In genomic region chr16:2487903-2488531, GRCh38 we compare ENCODE assay signal across 14 cellular contexts. TPM values are rescaled to one million over a fixed set of nuclear protein-coding genes. Genes with fewer than 3 reads are reported as not detected.
DNase-seq lines count a peak whose midpoint lies in the region; ATAC-seq, FAIRE-seq and TF ChIP-seq lines count a peak whose summit lies in the region.
"Had no signal": no experiment of that assay in that cellular context is flagged by ENCODE, and none has a peak within 500 bp of the region (broad histone marks: within the 10 kb centered on the region; RNA-seq: fewer than 3 reads in every experiment).

No MANE protein-coding gene starts in this region.

- no peaks in the 10 kb centered on the region for H3K27me3 ChIP-seq in GM12878 (replicated peaks in 1 of 2; ENCODE audit: control insufficient read depth in 2 of 2, insufficient read depth in 2 of 2, low read length in 1 of 2)

- no peak overlapping the region for H2AFZ ChIP-seq in GM12878 (ENCODE audit: control insufficient read depth, low read depth, low read length)

- no peak for TF ChIP-seq RAD21 in GM12878 (IDR thresholded peaks at IDR 0.05; ENCODE audit: insufficient read depth, low read depth, low read length)

- 90% methylated on average over 15 of the region's 15 CpGs for WGBS in GM12878 (ENCODE audit: insufficient coverage, insufficient replicate concordance, low lambda C conversion rate, missing lambda C conversion rate)

- in situ Hi-C loops in GM12878 (cut with MboI) = no loop called here

- H3K36me3 ChIP-seq in GM12878 (ENCODE audit: control insufficient read depth in 2 of 2, insufficient read depth in 2 of 2, low read length in 1 of 2) = no peaks in the 10 kb centered on the region; a peak in 1 of 4 replicates

- no peak for TF ChIP-seq CTCF in GM12878 (IDR thresholded peaks at IDR 0.05 in 2 of 3, conservative IDR thresholded peaks at IDR 0.05 in 1 of 3; ENCODE audit: control insufficient read depth in 2 of 3, extremely low read depth in 1 of 3, insufficient read depth in 1 of 3, low read depth in 3 of 3, low read length in 3 of 3)

- no peak for TF ChIP-seq POLR2A in GM12878 (IDR thresholded peaks at IDR 0.05; ENCODE audit: low read depth, low read length)

- H3K9me3 ChIP-seq in GM12878 (replicated peaks; ENCODE audit: control insufficient read depth, insufficient read depth, low read length) = no peaks in the 10 kb centered on the region

- H3K27me3 Mint-ChIP-seq in natural killer cell treated with Interleukin-12 subunit alpha and Interleukin-12 subunit beta and Interleukin-15 and Interleukin-18, amount 100 ng/mL, for 72 hours = no peaks in the 10 kb centered on the region

- RAD21 ChIA-PET in GM12878 (lab: Charles Lee; ENCODE audit: unreplicated experiment) = interaction anchor here (0.9 to 3.8 kb wide), 4 partner anchors 10 to 58 kb away, joined by 4 to 21 read pairs (median 11); partner anchors contain the start of genes CCNF, NTN3 and TEDC2

- peaks cover 16% of the 10 kb centered on the region for H3K4me1 ChIP-seq in GM12878 (ENCODE audit: control insufficient read depth, insufficient read depth, low read length)

- CTCF ChIA-PET in GM12878 (lab: Yijun Ruan, JAX) = interaction anchor here (0.7 to 4.1 kb wide), 8 partner anchors 11 to 293 kb away, joined by 3 to 39 read pairs (median 4); partner anchors contain the start of genes ABCA3, CCNF and TBC1D24

- H3K4me2 ChIP-seq in GM12878 (ENCODE audit: control insufficient read depth, insufficient read depth) = no peak overlapping the region

- ATAC-seq in GM12878 (no peak), HG02981 (IDR thresholded peaks at IDR 0.05; ENCODE audit: unreplicated experiment) (no peak)
- peak in 1 of 2 donors; percentile 44 for ATAC-seq in natural killer cell treated with Interleukin-12 subunit alpha and Interleukin-12 subunit beta and Interleukin-15 and Interleukin-18, amount 100 ng/mL, for 72 hours

- FAIRE-seq in GM12878 (lab: Jason Lieb, UNC) = no peak
- FAIRE-seq: endothelial cell of umbilical vein had no signal

- H3K27ac Mint-ChIP-seq in natural killer cell treated with Interleukin-12 subunit alpha and Interleukin-12 subunit beta and Interleukin-15 and Interleukin-18, amount 100 ng/mL, for 72 hours = no peak overlapping the region

- H3K4me3 ChIP-seq in GM12878 = no peak overlapping the region

- TF ChIP-seq EP300 in GM12878 (IDR thresholded peaks at IDR 0.05; ENCODE audit: borderline replicate concordance in 1 of 2, control insufficient read depth in 1 of 2, low read depth in 2 of 2, low read length in 2 of 2) = no peak

- no peak overlapping the region for H3K27ac ChIP-seq in GM12878 (ENCODE audit: control insufficient read depth, insufficient read depth)

- no peak overlapping the region for H3K9ac ChIP-seq in GM12878 (ENCODE audit: control insufficient read depth, insufficient read depth, low read length)

- DNase-seq in CD1c-positive myeloid dendritic cell (ENCODE audit: extremely low spot score) (peak; percentile 78), MV-4-11 (lab: John Stamatoyannopoulos, UW) (peak; percentile 82), GM12878 (ENCODE audit: low read depth, low spot score) (no peak), NCI-H1048 (lab: John Stamatoyannopoulos, UW) (no peak), HuH-7.5 (ENCODE audit: low spot score) (no peak)
- DNase-seq in natural killer cell treated with Interleukin-12 subunit alpha and Interleukin-12 subunit beta and Interleukin-15 and Interleukin-18, amount 100 ng/mL, for 72 hours (ENCODE audit: low spot score) = no peak
- DNase-seq in effector CD8-positive, alpha-beta T cell (lab: John Stamatoyannopoulos, UW) = no peak
- DNase-seq: amniotic stem cell, Calu3, Kasumi-1, NCI-H146 had no signal

- no TSS peak for BruUV-seq in GM12878 (replicated peaks; lab: Mats Ljungman, UMichigan)

- H3K36me3 Mint-ChIP-seq in natural killer cell treated with Interleukin-12 subunit alpha and Interleukin-12 subunit beta and Interleukin-15 and Interleukin-18, amount 100 ng/mL, for 72 hours = no peaks in the 10 kb centered on the region

- intact Hi-C loops in GM12878 (cut with micrococcal nuclease; ENCODE audit: unreplicated experiment) = loop anchor here (5.0 kb wide), 1 partner anchor 146 kb away; the partner anchor contains the start of gene ABCA3

- no peaks in the 10 kb centered on the region for H4K20me1 ChIP-seq in GM12878 (ENCODE audit: control insufficient read depth, insufficient read depth)

- POLR2A ChIA-PET in GM12878 (lab: Charles Lee) = interaction anchor here (0.6 to 3.4 kb wide), 7 partner anchors 9 to 328 kb away, joined by 3 to 10 read pairs (median 5); partner anchors contain the start of gene CCNF

- SMC1A ChIA-PET in GM12878 (lab: Charles Lee; ENCODE audit: uncharacterized antibody, unreplicated experiment) = interaction anchor here (0.5 to 1.5 kb wide), 6 partner anchors 9 to 191 kb away, joined by 3 to 4 read pairs (median 3); no protein-coding TSS in a partner anchor

- peak overlapping the region; percentile 74 for H3K4me3 Mint-ChIP-seq in natural killer cell treated with Interleukin-12 subunit alpha and Interleukin-12 subunit beta and Interleukin-15 and Interleukin-18, amount 100 ng/mL, for 72 hours

- no peaks in the 10 kb centered on the region for H3K79me2 ChIP-seq in GM12878 (ENCODE audit: control insufficient read depth, insufficient read depth, low read length)

- peaks cover 13 to 26% of the 10 kb centered on the region in 2 donors for H3K4me1 Mint-ChIP-seq in natural killer cell treated with Interleukin-12 subunit alpha and Interleukin-12 subunit beta and Interleukin-15 and Interleukin-18, amount 100 ng/mL, for 72 hours (ENCODE audit: low read depth in 2 of 2)

- H3K9me3 Mint-ChIP-seq in natural killer cell treated with Interleukin-12 subunit alpha and Interleukin-12 subunit beta and Interleukin-15 and Interleukin-18, amount 100 ng/mL, for 72 hours = no peaks in the 10 kb centered on the region

RNA-seq across cellular contexts. Expression of gene TBC1D24, which starts 13.1 kb away (rescaled TPM):
- total RNA-seq in GM12878 (2013; cell fraction: nucleolus; rRNA removed) = 29.8 and 34.7 TPM in 2 replicates
- total RNA-seq in GM12878 (2014; rRNA removed) (5.6 and 6.6 TPM in 2 replicates), GM12878 (2014; rRNA removed; fragmentation: Illumina TruSeq; extraction: Trizol) (3.3 and 3.5 TPM in 2 replicates), GM12878 (2021) (7.9 and 9.6 TPM in 2 replicates)
- 1.3 TPM for polyA plus RNA-seq in GM12878 (2011; ENCODE audit: low read depth)
- polyA plus RNA-seq in GM12878 (2011; rRNA removed) (3.4 and 4.3 TPM in 2 replicates), GM12878 (2014; fragmentation: Illumina TruSeq; extraction: Trizol) (2.6 and 2.7 TPM in 2 replicates), GM12878 (2014; fragmentation: Nextera tagmentation; extraction: Ambion mirVana) (1 to 10 TPM; 1.1 to 1.5 TPM), GM12878 (2014; rRNA removed) (5.7 and 6.9 TPM in 2 replicates), GM12878 (2016; fragmentation: Nextera tagmentation; extraction: Ambion mirVana) (1 to 10 TPM; 4.6 to 5.8 TPM)
- 4.9 and 6.5 TPM in 2 replicates for polyA plus RNA-seq in GM12878 (2011; cell fraction: cytosol; rRNA removed)
- polyA plus RNA-seq in GM12878 (2011; cell fraction: nucleus; rRNA removed) = 18.3 and 21.2 TPM in 2 replicates
- polyA plus RNA-seq in GM12878 (2012) = 2.5 and 2.8 TPM in 2 replicates
- polyA minus RNA-seq in GM12878 (2011; rRNA and poly(A)+ RNA removed) = 8.9 and 13.5 TPM in 2 replicates
- polyA minus RNA-seq in GM12878 (2011; cell fraction: cytosol; rRNA and poly(A)+ RNA removed) = 4.0 and 4.5 TPM in 2 replicates
- polyA minus RNA-seq in GM12878 (2011; cell fraction: nucleus; rRNA and poly(A)+ RNA removed) = 5.4 and 9.6 TPM in 2 replicates
- total RNA-seq in natural killer cell treated with Interleukin-12 subunit alpha and Interleukin-12 subunit beta and Interleukin-15 and Interleukin-18, amount 100 ng/mL, for 72 hours = 10 to 100 TPM; 22.0 to 39.9 TPM

RNA-seq across cellular contexts. Expression of gene NTN3, which starts 16.9 kb away (rescaled TPM):
- total RNA-seq in GM12878 (2013; cell fraction: nucleolus; rRNA removed) = 1.1 and 1.9 TPM in 2 replicates
- total RNA-seq in GM12878 (2014; rRNA removed) = not detected in 2 replicates
- total RNA-seq in GM12878 (2014; rRNA removed; fragmentation: Illumina TruSeq; extraction: Trizol) = not detected in 2 replicates
- total RNA-seq in GM12878 (2021) = not detected in 2 replicates
- polyA plus RNA-seq in GM12878 (2011; ENCODE audit: low read depth) = not detected
- polyA plus RNA-seq in GM12878 (2011; rRNA removed) = not detected in 2 replicates
- 0.04 and 0.07 TPM in 2 replicates for polyA plus RNA-seq in GM12878 (2011; cell fraction: cytosol; rRNA removed)
- 0.42 and 0.63 TPM in 2 replicates for polyA plus RNA-seq in GM12878 (2011; cell fraction: nucleus; rRNA removed)
- polyA plus RNA-seq in GM12878 (2012) = 0.08 TPM in 1 of 2 replicates, not detected in the other
- not detected in 2 replicates for polyA plus RNA-seq in GM12878 (2014; fragmentation: Illumina TruSeq; extraction: Trizol)
- not detected for polyA plus RNA-seq in GM12878 (2014; fragmentation: Nextera tagmentation; extraction: Ambion mirVana)
- polyA plus RNA-seq in GM12878 (2014; rRNA removed) = 0.04 and 0.22 TPM in 2 replicates
- polyA plus RNA-seq in GM12878 (2016; fragmentation: Nextera tagmentation; extraction: Ambion mirVana) = not detected
- polyA minus RNA-seq in GM12878 (2011; rRNA and poly(A)+ RNA removed) = not detected in 2 replicates
- not detected in 2 replicates for polyA minus RNA-seq in GM12878 (2011; cell fraction: cytosol; rRNA and poly(A)+ RNA removed)
- 0.29 and 0.36 TPM in 2 replicates for polyA minus RNA-seq in GM12878 (2011; cell fraction: nucleus; rRNA and poly(A)+ RNA removed)
- not detected for total RNA-seq in natural killer cell treated with Interleukin-12 subunit alpha and Interleukin-12 subunit beta and Interleukin-15 and Interleukin-18, amount 100 ng/mL, for 72 hours
- total RNA-seq: Calu3; T-helper 2 cell treated with Interferon-gamma antibody and Interleukin-4, amounts not matched to agents 100 ng/mL and 5 ng/mL, for 36 hours had no signal
- polyA plus RNA-seq: endothelial cell of umbilical vein had no signal

RNA-seq across cellular contexts. Expression of gene ATP6V0C, which starts 25.7 kb away (rescaled TPM):
- 23.2 and 35.0 TPM in 2 replicates for total RNA-seq in GM12878 (2013; cell fraction: nucleolus; rRNA removed)
- total RNA-seq in GM12878 (2014; rRNA removed) (14.0 and 19.1 TPM in 2 replicates), GM12878 (2014; rRNA removed; fragmentation: Illumina TruSeq; extraction: Trizol) (8.2 and 10.4 TPM in 2 replicates), GM12878 (2021) (127 and 135 TPM in 2 replicates)
- polyA plus RNA-seq in GM12878 (2011; ENCODE audit: low read depth) = 42.6 TPM
- polyA plus RNA-seq in GM12878 (2011; rRNA removed) (1.5 and 5.9 TPM in 2 replicates), GM12878 (2014; fragmentation: Illumina TruSeq; extraction: Trizol) (8.7 and 17.6 TPM in 2 replicates), GM12878 (2014; fragmentation: Nextera tagmentation; extraction: Ambion mirVana) (10 to 100 TPM in 1 of 2 experiments, 1 to 10 TPM in 1; 2.4 to 16.5 TPM), GM12878 (2014; rRNA removed) (32.2 and 53.4 TPM in 2 replicates), GM12878 (2016; fragmentation: Nextera tagmentation; extraction: Ambion mirVana) (100 to 1,000 TPM; 107 to 115 TPM)
- 17.1 and 29.2 TPM in 2 replicates for polyA plus RNA-seq in GM12878 (2011; cell fraction: cytosol; rRNA removed)
- polyA plus RNA-seq in GM12878 (2011; cell fraction: nucleus; rRNA removed) = 23.8 and 36.7 TPM in 2 replicates
- polyA plus RNA-seq in GM12878 (2012) = 148 and 155 TPM in 2 replicates
- polyA minus RNA-seq in GM12878 (2011; rRNA and poly(A)+ RNA removed) = 7.2 and 8.9 TPM in 2 replicates
- polyA minus RNA-seq in GM12878 (2011; cell fraction: cytosol; rRNA and poly(A)+ RNA removed) = 44.1 and 66.7 TPM in 2 replicates
- 8.8 and 18.3 TPM in 2 replicates for polyA minus RNA-seq in GM12878 (2011; cell fraction: nucleus; rRNA and poly(A)+ RNA removed)
- 100 to 1,000 TPM; 103 to 146 TPM for total RNA-seq in natural killer cell treated with Interleukin-12 subunit alpha and Interleukin-12 subunit beta and Interleukin-15 and Interleukin-18, amount 100 ng/mL, for 72 hours

RNA-seq across cellular contexts. Expression of gene TEDC2, which starts 28.1 kb away (rescaled TPM):
- 15.9 and 19.2 TPM in 2 replicates for total RNA-seq in GM12878 (2013; cell fraction: nucleolus; rRNA removed)
- total RNA-seq in GM12878 (2014; rRNA removed) = 38.0 and 38.9 TPM in 2 replicates
- total RNA-seq in GM12878 (2014; rRNA removed; fragmentation: Illumina TruSeq; extraction: Trizol) = 9.2 and 10.4 TPM in 2 replicates
- total RNA-seq in GM12878 (2021) = 24.9 and 30.8 TPM in 2 replicates
- 2.7 TPM for polyA plus RNA-seq in GM12878 (2011; ENCODE audit: low read depth)
- polyA plus RNA-seq in GM12878 (2011; rRNA removed) = 2.9 and 6.7 TPM in 2 replicates
- polyA plus RNA-seq in GM12878 (2011; cell fraction: cytosol; rRNA removed) = 8.0 and 16.1 TPM in 2 replicates
- polyA plus RNA-seq in GM12878 (2011; cell fraction: nucleus; rRNA removed) = 84.2 and 116 TPM in 2 replicates
- polyA plus RNA-seq in GM12878 (2012) = 8.3 and 8.8 TPM in 2 replicates
- 2.9 and 7.4 TPM in 2 replicates for polyA plus RNA-seq in GM12878 (2014; fragmentation: Illumina TruSeq; extraction: Trizol)
- 1 to 10 TPM in 1 of 2 experiments, under 1 TPM in 1; 0.23 to 2.5 TPM for polyA plus RNA-seq in GM12878 (2014; fragmentation: Nextera tagmentation; extraction: Ambion mirVana)
- 27.8 and 35.3 TPM in 2 replicates for polyA plus RNA-seq in GM12878 (2014; rRNA removed)
- polyA plus RNA-seq in GM12878 (2016; fragmentation: Nextera tagmentation; extraction: Ambion mirVana) = 10 to 100 TPM; 40.4 to 47.9 TPM
- polyA minus RNA-seq in GM12878 (2011; rRNA and poly(A)+ RNA removed) = 3.1 and 10.9 TPM in 2 replicates
- polyA minus RNA-seq in GM12878 (2011; cell fraction: cytosol; rRNA and poly(A)+ RNA removed) = 2.7 and 6.4 TPM in 2 replicates
- 22.4 and 41.5 TPM in 2 replicates for polyA minus RNA-seq in GM12878 (2011; cell fraction: nucleus; rRNA and poly(A)+ RNA removed)
- 10 to 100 TPM in 1 of 2 donors, 1 to 10 TPM in 1; 8.6 to 39.0 TPM for total RNA-seq in natural killer cell treated with Interleukin-12 subunit alpha and Interleukin-12 subunit beta and Interleukin-15 and Interleukin-18, amount 100 ng/mL, for 72 hours

RNA-seq across cellular contexts. Expression of gene AMDHD2, which starts 32.2 kb away (rescaled TPM):
- total RNA-seq in GM12878 (2013; cell fraction: nucleolus; rRNA removed) = 69.9 and 87.2 TPM in 2 replicates
- total RNA-seq in GM12878 (2014; rRNA removed) (26.3 and 32.2 TPM in 2 replicates), GM12878 (2014; rRNA removed; fragmentation: Illumina TruSeq; extraction: Trizol) (8.0 and 8.9 TPM in 2 replicates), GM12878 (2021) (35.1 and 41.8 TPM in 2 replicates)
- polyA plus RNA-seq in GM12878 (2011; ENCODE audit: low read depth) = 4.6 TPM
- polyA plus RNA-seq in GM12878 (2011; rRNA removed) (3.0 and 5.2 TPM in 2 replicates), GM12878 (2014; fragmentation: Illumina TruSeq; extraction: Trizol) (0.76 and 3.9 TPM in 2 replicates), GM12878 (2014; fragmentation: Nextera tagmentation; extraction: Ambion mirVana) (under 1 TPM in 1 of 2 experiments, not detected in 1; 0.60 TPM), GM12878 (2014; rRNA removed) (35.6 and 38.4 TPM in 2 replicates), GM12878 (2016; fragmentation: Nextera tagmentation; extraction: Ambion mirVana) (10 to 100 TPM; 24.3 to 29.4 TPM)
- 8.4 and 14.9 TPM in 2 replicates for polyA plus RNA-seq in GM12878 (2011; cell fraction: cytosol; rRNA removed)
- 92.7 and 133 TPM in 2 replicates for polyA plus RNA-seq in GM12878 (2011; cell fraction: nucleus; rRNA removed)
- 17.9 and 19.9 TPM in 2 replicates for polyA plus RNA-seq in GM12878 (2012)
- 3.6 and 13.4 TPM in 2 replicates for polyA minus RNA-seq in GM12878 (2011; rRNA and poly(A)+ RNA removed)
- polyA minus RNA-seq in GM12878 (2011; cell fraction: cytosol; rRNA and poly(A)+ RNA removed) = 4.2 and 7.5 TPM in 2 replicates
- 27.3 and 47.7 TPM in 2 replicates for polyA minus RNA-seq in GM12878 (2011; cell fraction: nucleus; rRNA and poly(A)+ RNA removed)
- total RNA-seq in natural killer cell treated with Interleukin-12 subunit alpha and Interleukin-12 subunit beta and Interleukin-15 and Interleukin-18, amount 100 ng/mL, for 72 hours = 10 to 100 TPM; 34.1 to 63.9 TPM

Comparison
In these comparisons a context has a peak if more than half of its experiments do, and no peak if none do; other contexts are left out.
1. DNase-seq: peak in CD1c-positive myeloid dendritic cell (single experiment) and MV-4-11 (single experiment); none in GM12878 (single experiment), natural killer cell treated with Interleukin-12 subunit alpha and Interleukin-12 subunit beta and Interleukin-15 and Interleukin-18, amount 100 ng/mL, for 72 hours (single experiment), NCI-H1048 (single experiment), HuH-7.5 (single experiment) and effector CD8-positive, alpha-beta T cell (single experiment).